ENCODE assay signal across 1 cellular context in the genomic region with DNA sequence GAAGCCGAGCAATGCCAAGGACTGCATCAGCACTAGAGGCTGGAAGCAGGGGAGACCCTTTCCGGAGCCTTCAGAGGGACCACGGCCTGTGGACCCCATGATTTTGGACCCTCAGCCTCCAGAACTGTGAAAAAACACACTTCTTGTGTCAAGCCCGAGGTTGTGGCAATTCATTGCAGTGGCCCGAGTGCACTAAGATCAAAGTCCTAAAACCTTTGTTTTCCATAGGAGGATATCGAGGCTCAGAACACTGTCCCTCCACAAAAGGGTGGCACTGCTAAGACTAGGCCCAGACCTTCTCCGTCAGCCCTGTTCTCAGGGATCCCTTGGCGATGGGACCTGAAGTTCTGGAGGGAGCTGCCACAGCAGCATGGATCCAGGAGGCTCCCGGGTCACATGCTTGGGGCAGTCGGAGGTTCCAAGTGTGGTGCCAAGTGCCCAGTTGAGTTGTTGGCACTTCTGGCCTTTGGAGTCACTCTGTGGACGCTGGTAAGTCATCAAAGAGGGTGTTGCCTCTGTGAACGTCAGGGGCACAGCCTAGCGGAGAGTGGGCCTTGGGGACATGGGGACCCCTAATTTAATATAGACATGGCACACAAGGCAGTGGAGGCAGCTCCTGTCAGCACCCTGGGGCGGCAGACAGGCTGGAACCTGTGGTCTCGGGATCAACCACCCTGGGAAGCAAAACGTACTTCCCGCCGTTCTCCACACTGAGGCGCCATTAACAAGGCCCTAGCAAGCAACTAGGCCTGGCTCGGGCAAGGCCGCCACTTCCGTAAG.
TF ChIP-seq lines count a peak whose summit lies in the region.

No MANE protein-coding gene starts in this region.

TF ChIP-seq in SK-N-SH treated with all-trans-retinoic acid at 6 μM for 48 hours, 23 proteins besides CTCF, POLR2A, EP300 and RAD21 (continued from another document):
- TF ChIP-seq POU6F1 (CRISPR knock-in tag; IDR thresholded peaks at IDR 0.05; ENCODE audit: borderline replicate concordance, low read depth): no peak
TF ChIP-seq in SK-N-SH treated with all-trans-retinoic acid at 6 μM for 48 hours: peak in this region for 0.
